In genomic region chr5:6548752-6549151, GRCh38 we compare ENCODE assay signal across 8 cellular contexts.
"Had no signal": no experiment of that assay in that cellular context is flagged by ENCODE, and none has a peak within 500 bp of the region (broad histone marks: within the 10 kb centered on the region; RNA-seq: fewer than 3 reads in every experiment).

No MANE protein-coding gene starts in this region.

- H3K4me1 ChIP-seq: HAP-1 had no signal

- DNase-seq: GM23248, GOT3, H7, KBM-7 had no signal

- H2AFZ ChIP-seq: GM23248 had no signal

- H3K4me2 ChIP-seq: KMS-11 had no signal

- H3K9me3 ChIP-seq: HAP-1 had no signal

- ATAC-seq: HCT116 had no signal

- H3K27ac ChIP-seq: GM23248, KMS-11 had no signal

- FAIRE-seq: HTR-8/SVneo had no signal

- H3K4me3 ChIP-seq: GM23248, HAP-1 had no signal

- H3K9ac ChIP-seq: GM23248, KMS-11 had no signal

- H3K36me3 ChIP-seq: HAP-1 had no signal
